In the genomic region with DNA sequence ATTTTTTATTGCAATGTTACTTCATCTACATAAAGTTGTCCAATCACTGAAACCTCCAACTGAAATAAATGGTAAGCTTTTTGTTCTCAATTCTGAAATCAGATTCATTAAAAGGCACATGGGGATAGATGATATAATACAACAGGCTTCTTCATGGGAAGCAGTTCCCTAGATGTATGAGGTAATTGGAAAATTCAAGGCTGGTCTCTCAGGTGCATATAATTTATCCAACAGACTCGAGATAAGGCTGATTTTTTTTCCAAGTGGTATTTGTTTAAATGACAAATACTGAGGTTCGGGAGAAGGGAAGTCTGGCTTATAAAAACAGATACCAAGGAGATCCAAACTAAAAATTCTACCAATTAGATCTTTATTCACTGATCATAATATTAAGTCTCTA, we compare ENCODE assay signal across 36 cellular contexts.
"Had no signal": no experiment of that assay in that cellular context is flagged by ENCODE, and none has a peak within 500 bp of the region (broad histone marks: within the 10 kb centered on the region; RNA-seq: fewer than 3 reads in every experiment).

No MANE protein-coding gene starts in this region.

- H3K27ac ChIP-seq: ascending aorta, brain microvascular endothelial cell, breast epithelium, VCaP had no signal

- H3K9me3 ChIP-seq: ascending aorta, breast epithelium had no signal

- H3K27ac Mint-ChIP-seq: activated B cell treated with CpG ODN at 0.5 μM for 24 hours; activated CD4-positive, alpha-beta memory T cell treated with anti-CD3 and anti-CD28 coated beads for 36 hours; activated CD4-positive, alpha-beta T cell treated with anti-CD3 and anti-CD28 coated beads, Interleukin-2, amount 10 ng/mL, durations not matched to agents 24 days and 14 days; activated CD8-positive, alpha-beta T cell treated with anti-CD3 and anti-CD28 coated beads for 36 hours; activated naive CD4-positive, alpha-beta T cell treated with anti-CD3 and anti-CD28 coated beads, Interleukin-2, amount 50 U/mL, for 24 hours; activated naive CD8-positive, alpha-beta T cell; activated naive CD8-positive, alpha-beta T cell treated with anti-CD3 and anti-CD28 coated beads, Interleukin-2, amount 50 U/mL, for 24 hours; activated T-helper 1 cell treated with anti-CD3 and anti-CD28 coated beads, Interleukin-12 subunit alpha, Interleukin-12 subunit beta, Interleukin-2, Interleukin-4 antibody, amounts not matched to agents 30 ng/mL and 10 ng/mL and 1 ng/mL, durations not matched to agents 14 hours and 24 hours and 36 hours; activated T-helper 2 cell treated with anti-CD3 and anti-CD28 coated beads, Interferon-gamma antibody, Interleukin-2, Interleukin-4, amounts not matched to agents 10 μg/mL and 5 μg/mL and 100 μg/mL, durations not matched to agents 14 hours and 24 hours and 36 hours; T-helper 1 cell treated with Interleukin-12 subunit alpha and Interleukin-12 subunit beta and Interleukin-4 antibody, amounts not matched to agents 30 μg/mL and 1 μg/mL, for 36 hours; T-helper 2 cell treated with Interferon-gamma antibody and Interleukin-4, amounts not matched to agents 5 μg/mL and 100 μg/mL, for 36 hours had no signal

- H3K9me3 Mint-ChIP-seq: activated B cell treated with CpG ODN at 0.5 μM for 24 hours; activated CD4-positive, alpha-beta memory T cell treated with anti-CD3 and anti-CD28 coated beads for 36 hours; activated CD4-positive, alpha-beta T cell treated with anti-CD3 and anti-CD28 coated beads, Interleukin-2, amount 10 ng/mL, durations not matched to agents 24 days and 14 days; activated CD8-positive, alpha-beta T cell treated with anti-CD3 and anti-CD28 coated beads for 36 hours; activated naive CD4-positive, alpha-beta T cell treated with anti-CD3 and anti-CD28 coated beads, Interleukin-2, amount 10 ng/mL, durations not matched to agents 7 days and 5 days; activated naive CD4-positive, alpha-beta T cell treated with anti-CD3 and anti-CD28 coated beads, Interleukin-2, amount 50 U/mL, for 24 hours; activated naive CD8-positive, alpha-beta T cell treated with anti-CD3 and anti-CD28 coated beads, Interleukin-2, amount 10 ng/mL, durations not matched to agents 7 days and 5 days; activated naive CD8-positive, alpha-beta T cell treated with anti-CD3 and anti-CD28 coated beads, Interleukin-2, amount 50 U/mL, for 24 hours; activated T-cell treated with anti-CD3 and anti-CD28 coated beads, Interleukin-2, amount 50 U/mL, for 4 hours; activated T-cell treated with anti-CD3 and anti-CD28 coated beads, Interleukin-2, amount 50 U/mL, for 72 hours; activated T-helper 1 cell treated with anti-CD3 and anti-CD28 coated beads, Interleukin-12 subunit alpha, Interleukin-12 subunit beta, Interleukin-2, Interleukin-4 antibody, amounts not matched to agents 30 ng/mL and 10 ng/mL and 1 ng/mL, durations not matched to agents 14 hours and 24 hours and 36 hours; activated T-helper 2 cell treated with anti-CD3 and anti-CD28 coated beads, Interferon-gamma antibody, Interleukin-2, Interleukin-4, amounts not matched to agents 10 μg/mL and 5 μg/mL and 100 μg/mL, durations not matched to agents 14 hours and 24 hours and 36 hours; T-helper 1 cell treated with Interleukin-12 subunit alpha and Interleukin-12 subunit beta and Interleukin-4 antibody, amounts not matched to agents 30 μg/mL and 1 μg/mL, for 36 hours; T-helper 2 cell treated with Interferon-gamma antibody and Interleukin-4, amounts not matched to agents 5 μg/mL and 100 μg/mL, for 36 hours had no signal

- FAIRE-seq: TTC549 had no signal

- H3K27me3 Mint-ChIP-seq: activated B cell treated with CpG ODN at 0.5 μM for 24 hours; activated CD4-positive, alpha-beta memory T cell treated with anti-CD3 and anti-CD28 coated beads for 36 hours; activated CD4-positive, alpha-beta T cell treated with anti-CD3 and anti-CD28 coated beads, Interleukin-2, amount 10 ng/mL, durations not matched to agents 24 days and 14 days; activated CD8-positive, alpha-beta T cell treated with anti-CD3 and anti-CD28 coated beads for 36 hours; activated naive CD4-positive, alpha-beta T cell treated with anti-CD3 and anti-CD28 coated beads, Interleukin-2, amount 10 ng/mL, durations not matched to agents 7 days and 5 days; activated naive CD4-positive, alpha-beta T cell treated with anti-CD3 and anti-CD28 coated beads, Interleukin-2, amount 50 U/mL, for 24 hours; activated naive CD8-positive, alpha-beta T cell; activated naive CD8-positive, alpha-beta T cell treated with anti-CD3 and anti-CD28 coated beads, Interleukin-2, amount 10 ng/mL, durations not matched to agents 7 days and 5 days; activated naive CD8-positive, alpha-beta T cell treated with anti-CD3 and anti-CD28 coated beads, Interleukin-2, amount 50 U/mL, for 24 hours had no signal

- H3K4me3 ChIP-seq: ascending aorta, breast epithelium had no signal

- H3K36me3 ChIP-seq: brain microvascular endothelial cell, breast epithelium had no signal

- H3K4me1 ChIP-seq: ascending aorta, breast epithelium had no signal

- H3K27me3 ChIP-seq: ascending aorta, brain microvascular endothelial cell, breast epithelium had no signal

- DNase-seq: activated B cell treated with CpG ODN at 0.5 μM for 24 hours; activated CD4-positive, alpha-beta memory T cell treated with anti-CD3 and anti-CD28 coated beads for 36 hours; activated CD4-positive, alpha-beta T cell treated with anti-CD3 and anti-CD28 coated beads for 4 hours; activated CD4-positive, alpha-beta T cell treated with anti-CD3 and anti-CD28 coated beads, Interleukin-2, amount 10 ng/mL, durations not matched to agents 24 days and 14 days; activated CD4-positive, alpha-beta T cell treated with anti-CD3 and anti-CD28 coated beads, Interleukin-2, amount 50 U/mL, for 1 hour; activated CD4-positive, alpha-beta T cell treated with anti-CD3 and anti-CD28 coated beads, Interleukin-2, amount 50 U/mL, for 4 hours; activated CD4-positive, CD25-positive, alpha-beta regulatory T cell treated with anti-CD3 and anti-CD28 coated beads, Interleukin-2, amount 50 U/mL, for 72 hours; activated CD8-positive, alpha-beta memory T cell treated with anti-CD3 and anti-CD28 coated beads, Interleukin-2, amount 50 U/mL, for 4 hours; activated CD8-positive, alpha-beta T cell treated with anti-CD3 and anti-CD28 coated beads for 36 hours; activated effector memory CD4-positive, alpha-beta T cell treated with Interleukin-2 at 50 U/mL for 16 hours; activated gamma-delta T cell; activated naive CD4-positive, alpha-beta T cell treated with anti-CD3 and anti-CD28 coated beads, Interleukin-2, amount 10 ng/mL, durations not matched to agents 7 days and 5 days; activated naive CD4-positive, alpha-beta T cell treated with Interleukin-2 at 50 U/mL for 16 hours; activated naive CD8-positive, alpha-beta T cell treated with anti-CD3 and anti-CD28 coated beads, Interleukin-2, amount 10 ng/mL, durations not matched to agents 7 days and 5 days; activated naive CD8-positive, alpha-beta T cell treated with anti-CD3 and anti-CD28 coated beads, Interleukin-2, amount 50 U/mL, for 24 hours; activated T-cell treated with anti-CD3 and anti-CD28 coated beads for 4 hours; activated T-cell treated with anti-CD3 and anti-CD28 coated beads, Interleukin-2, amount 50 U/mL, for 1 hour; activated T-cell treated with anti-CD3 and anti-CD28 coated beads, Interleukin-2, amount 50 U/mL, for 4 hours; activated T-cell treated with anti-CD3 and anti-CD28 coated beads, Interleukin-2, amount 50 U/mL, for 72 hours; amygdala; anterior cingulate cortex; brain microvascular endothelial cell; central memory CD4-positive, alpha-beta T cell; T-helper 1 cell; T-helper 2 cell; T-helper 9 cell had no signal

- H3K4me3 Mint-ChIP-seq: activated B cell treated with CpG ODN at 0.5 μM for 24 hours; activated CD4-positive, alpha-beta memory T cell treated with anti-CD3 and anti-CD28 coated beads for 36 hours; activated CD4-positive, alpha-beta T cell treated with anti-CD3 and anti-CD28 coated beads, Interleukin-2, amount 10 ng/mL, durations not matched to agents 24 days and 14 days; activated CD8-positive, alpha-beta T cell treated with anti-CD3 and anti-CD28 coated beads for 36 hours; activated naive CD4-positive, alpha-beta T cell treated with anti-CD3 and anti-CD28 coated beads, Interleukin-2, amount 10 ng/mL, durations not matched to agents 7 days and 5 days; activated naive CD4-positive, alpha-beta T cell treated with anti-CD3 and anti-CD28 coated beads, Interleukin-2, amount 50 U/mL, for 24 hours; activated naive CD8-positive, alpha-beta T cell; activated naive CD8-positive, alpha-beta T cell treated with anti-CD3 and anti-CD28 coated beads, Interleukin-2, amount 10 ng/mL, durations not matched to agents 7 days and 5 days; activated naive CD8-positive, alpha-beta T cell treated with anti-CD3 and anti-CD28 coated beads, Interleukin-2, amount 50 U/mL, for 24 hours; activated T-cell treated with anti-CD3 and anti-CD28 coated beads, Interleukin-2, amount 50 U/mL, for 4 hours; activated T-cell treated with anti-CD3 and anti-CD28 coated beads, Interleukin-2, amount 50 U/mL, for 72 hours; activated T-helper 1 cell treated with anti-CD3 and anti-CD28 coated beads, Interleukin-12 subunit alpha, Interleukin-12 subunit beta, Interleukin-2, Interleukin-4 antibody, amounts not matched to agents 30 ng/mL and 10 ng/mL and 1 ng/mL, durations not matched to agents 14 hours and 24 hours and 36 hours; T-helper 1 cell treated with Interleukin-12 subunit alpha and Interleukin-12 subunit beta and Interleukin-4 antibody, amounts not matched to agents 30 μg/mL and 1 μg/mL, for 36 hours; T-helper 2 cell treated with Interferon-gamma antibody and Interleukin-4, amounts not matched to agents 5 μg/mL and 100 μg/mL, for 36 hours had no signal

- H3K4me1 Mint-ChIP-seq: activated B cell treated with CpG ODN at 0.5 μM for 24 hours had no signal
